Comparison of ENCODE assay signal across 1 cellular context in the genomic region with DNA sequence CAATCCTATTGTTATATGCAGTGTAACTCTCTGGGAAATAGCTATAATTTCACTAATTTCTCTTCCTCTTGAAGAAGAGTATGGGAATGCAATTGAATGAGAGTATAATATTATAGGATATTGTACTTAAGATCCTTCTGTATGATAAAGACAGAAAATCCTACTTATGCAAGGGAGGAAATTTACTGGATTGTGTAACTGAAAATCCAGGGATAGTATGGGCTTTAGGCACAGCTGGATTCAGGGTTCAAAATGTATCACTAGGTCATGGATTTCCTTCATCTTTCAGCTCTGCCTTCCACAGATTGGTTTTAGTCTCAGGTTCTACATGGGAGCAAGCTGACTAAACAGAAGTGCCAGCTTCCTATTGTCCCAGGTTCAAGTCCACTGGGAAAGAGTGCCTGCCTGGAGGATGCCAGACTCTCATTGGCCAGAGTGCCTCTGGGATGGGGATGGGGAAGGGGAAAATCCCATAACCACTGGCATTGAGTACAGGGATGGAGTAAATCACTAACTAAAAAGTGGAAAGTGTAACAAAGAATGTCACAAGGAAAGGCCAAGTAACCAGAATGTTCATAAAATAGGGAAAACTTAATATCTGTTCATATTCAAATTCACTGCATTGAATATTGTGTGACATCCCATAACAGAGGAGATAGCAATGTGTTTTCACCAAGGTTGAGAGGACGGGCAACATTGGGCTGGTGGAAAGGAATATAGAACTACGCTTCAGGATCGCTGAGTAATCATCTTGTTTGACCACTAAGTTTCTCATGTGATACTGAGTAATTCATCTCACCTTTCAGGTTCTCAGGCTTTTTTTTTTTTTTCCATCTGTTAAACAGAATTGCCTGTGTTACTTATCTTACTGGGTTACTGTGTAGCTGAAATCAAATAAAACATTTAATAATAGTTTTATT.
A peak's percentile ranks its signal among the peaks of the same experiment; 100 is the strongest.
TF ChIP-seq lines count a peak whose summit lies in the region.

No MANE protein-coding gene starts in this region.

TF ChIP-seq in GM12878, 131 proteins besides CTCF, POLR2A, EP300 and RAD21 (continued from another document and continues in another):
- TF ChIP-seq CEBPZ (IDR thresholded peaks at IDR 0.05; ENCODE audit: low read depth, low read length) (no peak), E4F1 (IDR thresholded peaks at IDR 0.05; ENCODE audit: borderline replicate concordance, partially characterized antibody) (no peak), DPF2 (IDR thresholded peaks at IDR 0.05) (no peak), IKZF1 (conservative IDR thresholded peaks at IDR 0.05) (peak; percentile 37), MEF2B (IDR thresholded peaks at IDR 0.05; ENCODE audit: partially characterized antibody, poor library complexity, severe bottlenecking) (no peak), CBX3 (IDR thresholded peaks at IDR 0.05; ENCODE audit: borderline replicate concordance, low read depth) (no peak), POLR2AphosphoS2 (IDR thresholded peaks at IDR 0.05; ENCODE audit: low read depth, low read length) (no peak), RBBP5 (conservative IDR thresholded peaks at IDR 0.05) (no peak), SRF (IDR thresholded peaks at IDR 0.05; ENCODE audit: low read depth in 2 of 2, low read length in 2 of 2) (no peak), ZNF207 (IDR thresholded peaks at IDR 0.05; ENCODE audit: borderline replicate concordance) (no peak), BHLHE40 (IDR thresholded peaks at IDR 0.05; ENCODE audit: borderline replicate concordance in 1 of 2, low read depth in 2 of 2, low read length in 1 of 2) (no peak), CBFB (IDR thresholded peaks at IDR 0.05; ENCODE audit: low read depth) (no peak), RB1 (IDR thresholded peaks at IDR 0.05; ENCODE audit: borderline replicate concordance) (no peak), PAX5 (IDR thresholded peaks at IDR 0.05; ENCODE audit: borderline replicate concordance, low read depth, low read length) (no peak), YBX1 (IDR thresholded peaks at IDR 0.05) (no peak), HSF1 (IDR thresholded peaks at IDR 0.05; ENCODE audit: low read depth, low read length) (no peak), FOXK2 (IDR thresholded peaks at IDR 0.05) (no peak), POLR2AphosphoS5 (IDR thresholded peaks at IDR 0.05; ENCODE audit: low read length) (no peak), BCLAF1 (IDR thresholded peaks at IDR 0.05) (no peak), GABPA (IDR thresholded peaks at IDR 0.05; ENCODE audit: low read depth) (no peak), MLLT1 (IDR thresholded peaks at IDR 0.05) (no peak), SIX5 (IDR thresholded peaks at IDR 0.05; ENCODE audit: low read depth, low read length, severe bottlenecking) (no peak), RELB (IDR thresholded peaks at IDR 0.05; ENCODE audit: low read depth) (peak; percentile 48), PBX3 (IDR thresholded peaks at IDR 0.05; ENCODE audit: insufficient replicate concordance, low read depth, low read length) (no peak)
- TF ChIP-seq, protein P1, sequence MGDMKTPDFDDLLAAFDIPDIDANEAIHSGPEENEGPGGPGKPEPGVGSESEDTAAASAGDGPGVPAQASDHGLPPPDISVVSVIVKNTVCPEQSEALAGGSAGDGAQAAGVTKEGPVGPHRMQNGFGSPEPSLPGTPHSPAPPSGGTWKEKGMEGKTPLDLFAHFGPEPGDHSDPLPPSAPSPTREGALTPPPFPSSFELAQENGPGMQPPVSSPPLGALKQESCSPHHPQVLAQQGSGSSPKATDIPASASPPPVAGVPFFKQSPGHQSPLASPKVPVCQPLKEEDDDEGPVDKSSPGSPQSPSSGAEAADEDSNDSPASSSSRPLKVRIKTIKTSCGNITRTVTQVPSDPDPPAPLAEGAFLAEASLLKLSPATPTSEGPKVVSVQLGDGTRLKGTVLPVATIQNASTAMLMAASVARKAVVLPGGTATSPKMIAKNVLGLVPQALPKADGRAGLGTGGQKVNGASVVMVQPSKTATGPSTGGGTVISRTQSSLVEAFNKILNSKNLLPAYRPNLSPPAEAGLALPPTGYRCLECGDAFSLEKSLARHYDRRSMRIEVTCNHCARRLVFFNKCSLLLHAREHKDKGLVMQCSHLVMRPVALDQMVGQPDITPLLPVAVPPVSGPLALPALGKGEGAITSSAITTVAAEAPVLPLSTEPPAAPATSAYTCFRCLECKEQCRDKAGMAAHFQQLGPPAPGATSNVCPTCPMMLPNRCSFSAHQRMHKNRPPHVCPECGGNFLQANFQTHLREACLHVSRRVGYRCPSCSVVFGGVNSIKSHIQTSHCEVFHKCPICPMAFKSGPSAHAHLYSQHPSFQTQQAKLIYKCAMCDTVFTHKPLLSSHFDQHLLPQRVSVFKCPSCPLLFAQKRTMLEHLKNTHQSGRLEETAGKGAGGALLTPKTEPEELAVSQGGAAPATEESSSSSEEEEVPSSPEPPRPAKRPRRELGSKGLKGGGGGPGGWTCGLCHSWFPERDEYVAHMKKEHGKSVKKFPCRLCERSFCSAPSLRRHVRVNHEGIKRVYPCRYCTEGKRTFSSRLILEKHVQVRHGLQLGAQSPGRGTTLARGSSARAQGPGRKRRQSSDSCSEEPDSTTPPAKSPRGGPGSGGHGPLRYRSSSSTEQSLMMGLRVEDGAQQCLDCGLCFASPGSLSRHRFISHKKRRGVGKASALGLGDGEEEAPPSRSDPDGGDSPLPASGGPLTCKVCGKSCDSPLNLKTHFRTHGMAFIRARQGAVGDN (IDR thresholded peaks at IDR 0.05), result no peak
- TF ChIP-seq, protein P2, sequence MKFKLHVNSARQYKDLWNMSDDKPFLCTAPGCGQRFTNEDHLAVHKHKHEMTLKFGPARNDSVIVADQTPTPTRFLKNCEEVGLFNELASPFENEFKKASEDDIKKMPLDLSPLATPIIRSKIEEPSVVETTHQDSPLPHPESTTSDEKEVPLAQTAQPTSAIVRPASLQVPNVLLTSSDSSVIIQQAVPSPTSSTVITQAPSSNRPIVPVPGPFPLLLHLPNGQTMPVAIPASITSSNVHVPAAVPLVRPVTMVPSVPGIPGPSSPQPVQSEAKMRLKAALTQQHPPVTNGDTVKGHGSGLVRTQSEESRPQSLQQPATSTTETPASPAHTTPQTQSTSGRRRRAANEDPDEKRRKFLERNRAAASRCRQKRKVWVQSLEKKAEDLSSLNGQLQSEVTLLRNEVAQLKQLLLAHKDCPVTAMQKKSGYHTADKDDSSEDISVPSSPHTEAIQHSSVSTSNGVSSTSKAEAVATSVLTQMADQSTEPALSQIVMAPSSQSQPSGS (IDR thresholded peaks at IDR 0.05; ENCODE audit: low read length), result no peak
- TF ChIP-seq, protein P3, sequence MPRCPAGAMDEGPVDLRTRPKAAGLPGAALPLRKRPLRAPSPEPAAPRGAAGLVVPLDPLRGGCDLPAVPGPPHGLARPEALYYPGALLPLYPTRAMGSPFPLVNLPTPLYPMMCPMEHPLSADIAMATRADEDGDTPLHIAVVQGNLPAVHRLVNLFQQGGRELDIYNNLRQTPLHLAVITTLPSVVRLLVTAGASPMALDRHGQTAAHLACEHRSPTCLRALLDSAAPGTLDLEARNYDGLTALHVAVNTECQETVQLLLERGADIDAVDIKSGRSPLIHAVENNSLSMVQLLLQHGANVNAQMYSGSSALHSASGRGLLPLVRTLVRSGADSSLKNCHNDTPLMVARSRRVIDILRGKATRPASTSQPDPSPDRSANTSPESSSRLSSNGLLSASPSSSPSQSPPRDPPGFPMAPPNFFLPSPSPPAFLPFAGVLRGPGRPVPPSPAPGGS (IDR thresholded peaks at IDR 0.05; ENCODE audit: borderline replicate concordance, insufficient read depth, low read depth, low read length, poor library complexity, severe bottlenecking), result no peak
